Comparison of ENCODE assay signal across 24 cellular contexts in genomic region chr15:75232826-75233503, GRCh38. TPM values are rescaled to one million over a fixed set of nuclear protein-coding genes. Genes with fewer than 3 reads are reported as not detected.
DNase-seq lines count a peak whose midpoint lies in the region; ATAC-seq and TF ChIP-seq lines count a peak whose summit lies in the region.
"Had no signal": no experiment of that assay in that cellular context is flagged by ENCODE, and none has a peak within 500 bp of the region (broad histone marks: within the 10 kb centered on the region; RNA-seq: fewer than 3 reads in every experiment).

No MANE protein-coding gene starts in this region.

- no peaks in the 10 kb centered on the region for H3K79me2 ChIP-seq in neural progenitor cell (ENCODE audit: low read depth)

- H3K9me3 ChIP-seq in RWPE2 (ENCODE audit: severe bottlenecking) (no peaks in the 10 kb centered on the region), neuronal stem cell (replicated peaks in 1 of 2; ENCODE audit: control insufficient read depth in 2 of 2, insufficient read depth in 1 of 2, low read depth in 1 of 2, low read length in 2 of 2) (peaks cover 0 to 2% of the 10 kb centered on the region in 2 donors), neural progenitor cell (ENCODE audit: low read depth) (no peaks in the 10 kb centered on the region), MG63 (no peaks in the 10 kb centered on the region)
- H3K9me3 ChIP-seq: BLaER1 had no signal

- H3K36me3 ChIP-seq in RWPE2 (ENCODE audit: low read depth) (no peaks in the 10 kb centered on the region), neuronal stem cell (replicated peaks in 1 of 2; ENCODE audit: control insufficient read depth in 2 of 2, insufficient read depth in 2 of 2, low read length in 2 of 2) (no peaks in the 10 kb centered on the region), neural progenitor cell (no peaks in the 10 kb centered on the region), MG63 (no peaks in the 10 kb centered on the region)
- H3K36me3 ChIP-seq: BLaER1 had no signal

- H3K4me1 Mint-ChIP-seq in neural progenitor cell: peaks cover 7% of the 10 kb centered on the region

- no peak overlapping the region for H4K91ac ChIP-seq in neuronal stem cell (ENCODE audit: low read depth, low read length, poor library complexity)

- WGBS in neuronal stem cell (ENCODE audit: extremely low coverage in 2 of 2, insufficient read length in 2 of 2, insufficient replicate concordance in 1 of 2), 2 donors: no CpG with 5 or more reads among the region's 17 CpGs

- H3K14ac ChIP-seq in neuronal stem cell (ENCODE audit: low read length): peak overlapping the region; percentile 42

- H3K27ac ChIP-seq in RWPE2 (ENCODE audit: poor library complexity, severe bottlenecking) (no peak overlapping the region), neuronal stem cell (replicated peaks; ENCODE audit: low read length) (no peak overlapping the region), neural progenitor cell (no peak overlapping the region)
- H3K27ac ChIP-seq: 22Rv1, BLaER1, KMS-11 had no signal

- no peaks in the 10 kb centered on the region for H3K36me3 Mint-ChIP-seq in neural progenitor cell

- H3K4me3 ChIP-seq in RWPE2 (ENCODE audit: severe bottlenecking): no peak overlapping the region
- no peak overlapping the region for H3K4me3 ChIP-seq in neuronal stem cell (ENCODE audit: low read length in 2 of 2)
- H3K4me3 ChIP-seq in neural progenitor cell: no peak overlapping the region
- H3K4me3 ChIP-seq in MG63: no peak overlapping the region
- H3K4me3 ChIP-seq: BLaER1 had no signal

- peak overlapping the region; percentile 53 for H4K8ac ChIP-seq in neuronal stem cell (ENCODE audit: low read depth, low read length)

- H3K9me3 Mint-ChIP-seq in neural progenitor cell: no peaks in the 10 kb centered on the region

- TF ChIP-seq CTCF in RWPE2 (IDR thresholded peaks at IDR 0.05; ENCODE audit: poor library complexity, severe bottlenecking) (no peak), neural progenitor cell (IDR thresholded peaks at IDR 0.05) (no peak), GM13976 (IDR thresholded peaks at IDR 0.05; ENCODE audit: borderline replicate concordance, control extremely low read depth, extremely low read depth, insufficient read depth, missing control alignments) (no peak)

- no peaks in the 10 kb centered on the region for H4K20me1 ChIP-seq in neural progenitor cell (ENCODE audit: low read depth)
- H4K20me1 ChIP-seq: BLaER1 had no signal

- peaks cover 3% of the 10 kb centered on the region for H3K79me1 ChIP-seq in neuronal stem cell (ENCODE audit: low read depth, low read length)

- H3K9ac ChIP-seq in neuronal stem cell (ENCODE audit: low read depth, low read length, poor library complexity): no peak overlapping the region
- no peak overlapping the region for H3K9ac ChIP-seq in neural progenitor cell
- H3K9ac ChIP-seq: BLaER1, KMS-11 had no signal

- no peak overlapping the region for H3K4me3 Mint-ChIP-seq in neural progenitor cell

- H3K27me3 Mint-ChIP-seq in neural progenitor cell (ENCODE audit: insufficient read depth, low read depth): peaks cover 4% of the 10 kb centered on the region

- H3K4ac ChIP-seq in neuronal stem cell (ENCODE audit: low read length): peak overlapping the region; percentile 30

- H3K4me1 ChIP-seq in RWPE2 (ENCODE audit: insufficient read depth, poor library complexity, severe bottlenecking): no peaks in the 10 kb centered on the region
- peaks cover 5 to 6% of the 10 kb centered on the region in 2 donors for H3K4me1 ChIP-seq in neuronal stem cell (ENCODE audit: control insufficient read depth in 2 of 2, insufficient read depth in 1 of 2, low read depth in 1 of 2, low read length in 2 of 2)
- no peaks in the 10 kb centered on the region for H3K4me1 ChIP-seq in neural progenitor cell

- H3K27me3 ChIP-seq in RWPE2 (ENCODE audit: insufficient read depth, poor library complexity, severe bottlenecking) (no peaks in the 10 kb centered on the region), neuronal stem cell (ENCODE audit: control insufficient read depth in 3 of 3, insufficient read depth in 3 of 3, low read depth in 1 of 3, low read length in 3 of 3) (peaks cover 0 to 30% (median 0%) of the 10 kb centered on the region in 3 experiments), neural progenitor cell (no peaks in the 10 kb centered on the region), MG63 (no peaks in the 10 kb centered on the region)
- H3K27me3 ChIP-seq: BLaER1 had no signal

- no peak overlapping the region for H2BK12ac ChIP-seq in neuronal stem cell (ENCODE audit: low read length)

- no peak overlapping the region for H2BK5ac ChIP-seq in neuronal stem cell (ENCODE audit: low read length)

- peak overlapping the region; percentile 69 for H3K18ac ChIP-seq in neuronal stem cell (ENCODE audit: low read length)

- no peaks in the 10 kb centered on the region for H3F3A ChIP-seq in neural progenitor cell (ENCODE audit: low read depth)

- H2BK15ac ChIP-seq in neuronal stem cell (ENCODE audit: low read length): no peak overlapping the region

- no peak overlapping the region for H2BK120ac ChIP-seq in neuronal stem cell (ENCODE audit: low read depth, low read length)

- no peak for ATAC-seq in RWPE2 (ENCODE audit: low read depth)
- ATAC-seq: HepG2 had no signal

- H3K4me2 ChIP-seq in neuronal stem cell (ENCODE audit: insufficient read depth, low read length, poor library complexity, severe bottlenecking) (no peak overlapping the region), neural progenitor cell (no peak overlapping the region)
- H3K4me2 ChIP-seq: BLaER1, KMS-11 had no signal

- H2AK5ac ChIP-seq in neuronal stem cell (ENCODE audit: low read depth, low read length): peak overlapping the region; percentile 29

- in situ Hi-C loops in GM13976 (cut with MboI; ENCODE audit: low sequenced_read_pairs, unreplicated experiment): no loop called here

- H3K27ac Mint-ChIP-seq in neural progenitor cell: no peak overlapping the region

- DNase-seq in activated CD8-positive, alpha-beta memory T cell treated with anti-CD3 and anti-CD28 coated beads, Interleukin-2, amount 50 U/mL, for 48 hours: peak; percentile 41
- DNase-seq in activated CD8-positive, alpha-beta memory T cell treated with anti-CD3 and anti-CD28 coated beads for 24 hours: no peak
- DNase-seq in D341Med (ENCODE audit: low spot score) (peak; percentile 30), RWPE2 (ENCODE audit: low spot score) (peak; percentile 65), neuronal stem cell (ENCODE audit: low spot score) (no peak), neural progenitor cell (ENCODE audit: low spot score) (no peak), GM13976 (ENCODE audit: low spot score) (no peak), MG63 (no peak)
- DNase-seq: DMS153; EL; NCI-H1105; NCI-H1694 treated with DMSO at 0.1 percent for 48 hours; NCI-H345; NCI-H526 treated with DMSO at 0.1 percent for 48 hours; NK-92 treated with Interleukin-12 subunit alpha and Interleukin-12 subunit beta, amount 100 ng/mL, for 24 hours; OCI-M1; RPMI8226 had no signal

- H3K23ac ChIP-seq in neuronal stem cell (ENCODE audit: low read depth, low read length, poor library complexity): no peak overlapping the region

- H2AFZ ChIP-seq in neuronal stem cell (ENCODE audit: low read length): no peak overlapping the region
- H2AFZ ChIP-seq in neural progenitor cell (replicated peaks): no peak overlapping the region

RNA-seq across cellular contexts. Expression of gene GOLGA6C, which starts 25.2 kb away (rescaled TPM):
- not detected for polyA plus RNA-seq in neuronal stem cell (2013, experiment 1 of 2)
- polyA plus RNA-seq in neuronal stem cell (2013, experiment 2 of 2): not detected
- total RNA-seq in neural progenitor cell (ENCODE audit: low replicate concordance): not detected in 2 replicates
- total RNA-seq in MG63 (2014; rRNA removed; shearing (Covaris generic); ENCODE audit: low replicate concordance): 0.22 TPM in 1 of 2 replicates, not detected in the other
- total RNA-seq: H4, HepG2, MCF 10A, SK-MEL-5 had no signal
- polyA plus RNA-seq: HepG2 had no signal

RNA-seq across cellular contexts. Expression of gene C15orf39, which starts 31.3 kb away (rescaled TPM):
- 5.9 TPM for polyA plus RNA-seq in neuronal stem cell (2013, experiment 1 of 2)
- 5.5 TPM for polyA plus RNA-seq in neuronal stem cell (2013, experiment 2 of 2)
- total RNA-seq in neural progenitor cell (ENCODE audit: low replicate concordance): 1.2 and 7.1 TPM in 2 replicates
- total RNA-seq in MG63 (2014; rRNA removed; shearing (Covaris generic); ENCODE audit: low replicate concordance): 1.8 and 2.8 TPM in 2 replicates

RNA-seq across cellular contexts. Expression of gene GOLGA6D, which starts 49.7 kb away (rescaled TPM):
- 0.04 TPM for polyA plus RNA-seq in neuronal stem cell (2013, experiment 1 of 2)
- polyA plus RNA-seq in neuronal stem cell (2013, experiment 2 of 2): 0.03 TPM
- not detected in 2 replicates for total RNA-seq in neural progenitor cell (ENCODE audit: low replicate concordance)
- total RNA-seq in MG63 (2014; rRNA removed; shearing (Covaris generic); ENCODE audit: low replicate concordance): not detected in 2 replicates
- total RNA-seq: H4, HepG2, MCF 10A, SK-MEL-5 had no signal

Comparison
In these comparisons a context has a peak if more than half of its experiments do, and no peak if none do; other contexts are left out.
1. DNase-seq: peak in activated CD8-positive, alpha-beta memory T cell treated with anti-CD3 and anti-CD28 coated beads, Interleukin-2, amount 50 U/mL, for 48 hours (single experiment), D341Med (single experiment) and RWPE2 (single experiment); none in activated CD8-positive, alpha-beta memory T cell treated with anti-CD3 and anti-CD28 coated beads for 24 hours (single experiment), neuronal stem cell (single experiment), neural progenitor cell (single experiment), GM13976 (single experiment) and MG63 (single experiment).